ENCODE assay signal across 21 cellular contexts in genomic region chr13:31081316-31081715, GRCh38.
"Had no signal": no experiment of that assay in that cellular context is flagged by ENCODE, and none has a peak within 500 bp of the region (broad histone marks: within the 10 kb centered on the region; RNA-seq: fewer than 3 reads in every experiment).

No MANE protein-coding gene starts in this region.

- H2AFZ ChIP-seq: parathyroid adenoma had no signal

- ATAC-seq: activated CD8-positive, alpha-beta T cell treated with anti-CD3 and anti-CD28 coated beads for 36 hours; activated T-helper 17 cell treated with anti-CD3 and anti-CD28 coated beads, Interleukin-2, amount 50 U/mL, for 72 hours; right lobe of liver had no signal

- FAIRE-seq: colon, endometrium, keratinocyte, small intestine had no signal

- H3K9me3 ChIP-seq: lower lobe of right lung, right lobe of liver, testis, upper lobe of left lung had no signal

- H3K4me3 ChIP-seq: lower lobe of right lung, right lobe of liver, testis, upper lobe of left lung had no signal

- DNase-seq: activated CD4-positive, alpha-beta T cell treated with anti-CD3 and anti-CD28 coated beads, Interleukin-2, amount 10 ng/mL, durations not matched to agents 24 days and 14 days; activated CD8-positive, alpha-beta T cell treated with anti-CD3 and anti-CD28 coated beads for 36 hours; activated naive CD4-positive, alpha-beta T cell; activated naive CD8-positive, alpha-beta T cell treated with anti-CD3 and anti-CD28 coated beads, Interleukin-2, amount 10 ng/mL, durations not matched to agents 7 days and 5 days; activated T-cell treated with anti-CD3 and anti-CD28 coated beads, Interleukin-2, amount 50 U/mL, for 1 hour; amygdala; caudate nucleus; erythroblast; foreskin melanocyte; glutamatergic neuron; lower lobe of right lung; right lobe of liver; small intestine; stimulated activated CD4-positive, alpha-beta T cell treated with anti-CD3 and anti-CD28 coated beads, Interleukin-4, amount 100 ng/mL, for 1 hour; testis; upper lobe of left lung had no signal

- H3K4me1 ChIP-seq: lower lobe of right lung, parathyroid adenoma, right lobe of liver, testis, upper lobe of left lung had no signal

- H3K36me3 ChIP-seq: lower lobe of right lung, right lobe of liver, upper lobe of left lung had no signal

- H3K27me3 ChIP-seq: right lobe of liver, testis, upper lobe of left lung had no signal

- H3K79me2 ChIP-seq: parathyroid adenoma had no signal

- H3K27ac ChIP-seq: lower lobe of right lung, parathyroid adenoma, right lobe of liver, testis, upper lobe of left lung had no signal

- H3K9ac ChIP-seq: parathyroid adenoma had no signal
